9 cellular contexts compared by ENCODE assay signal in the genomic region with DNA sequence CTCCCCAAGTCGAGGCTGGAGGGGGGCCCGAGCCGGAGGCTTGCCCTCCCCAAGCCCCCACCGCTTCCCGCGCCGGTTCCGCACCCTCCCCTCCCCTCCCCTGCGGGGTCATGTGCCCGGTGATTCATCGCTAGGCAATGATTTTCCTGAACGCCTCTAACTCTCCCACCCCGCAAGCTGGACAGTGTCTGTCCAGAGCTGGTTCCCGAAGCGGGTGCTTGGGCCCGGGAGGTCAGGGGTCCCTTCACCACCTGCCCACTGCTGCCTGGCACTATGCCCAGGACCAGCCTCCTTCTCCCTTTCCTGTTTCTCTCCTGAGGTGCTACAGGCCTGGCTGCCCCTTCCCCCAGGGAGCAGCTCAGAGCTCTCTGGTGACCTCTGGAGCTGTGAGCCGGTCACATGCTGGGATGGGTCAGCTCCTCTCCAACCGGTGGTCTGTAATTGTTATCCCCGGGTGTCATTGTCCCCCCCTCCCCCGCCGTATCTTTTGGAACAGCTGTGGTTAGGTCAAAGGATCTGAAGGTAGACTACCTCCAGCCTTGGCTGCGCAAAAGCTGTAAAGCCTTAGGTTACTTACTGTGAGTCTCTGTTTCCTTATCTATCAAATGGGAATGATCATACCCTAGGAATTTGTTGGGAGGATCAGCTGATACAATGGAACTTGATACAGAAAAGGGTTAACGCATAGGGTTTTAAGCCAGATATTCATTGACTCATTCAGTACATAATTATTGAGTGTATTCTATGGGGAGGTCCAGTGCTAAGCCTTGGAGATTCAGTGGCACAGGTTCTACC. TPM values are rescaled to one million over a fixed set of nuclear protein-coding genes. Genes with fewer than 3 reads are reported as not detected.
DNase-seq lines count a peak whose midpoint lies in the region; FAIRE-seq and TF ChIP-seq lines count a peak whose summit lies in the region.
"Had no signal": no experiment of that assay in that cellular context is flagged by ENCODE, and none has a peak within 500 bp of the region (broad histone marks: within the 10 kb centered on the region; RNA-seq: fewer than 3 reads in every experiment).

No MANE protein-coding gene starts in this region.

- DNase-seq in DMS 273 (lab: John Stamatoyannopoulos, UW; ENCODE audit: unreplicated experiment) (peak; percentile 55), DMS 273 treated with DMSO at 0.1 percent for 48 hours (lab: John Stamatoyannopoulos, UW) (no peak), HTR-8/SVneo (ENCODE audit: insufficient read length, low spot score) (peak; percentile 77), T follicular helper cell (ENCODE audit: low read depth) (peak; percentile 33), astrocyte of the cerebellum (ENCODE audit: low read depth) (peak; percentile 26), right atrium auricular region (ENCODE audit: low spot score) (peak; percentile 83), pons (ENCODE audit: low spot score) (peak; percentile 61), NCI-H1048 (lab: John Stamatoyannopoulos, UW) (no peak)

- TF ChIP-seq CTCF in astrocyte of the cerebellum (IDR thresholded peaks at IDR 0.05; ENCODE audit: low read depth, low read length, missing control alignments) (no peak), right atrium auricular region (IDR thresholded peaks at IDR 0.05) (no peak)

- peak overlapping the region; percentile 98 to 99 for H3K27ac ChIP-seq in right atrium auricular region

- H3K4me1 ChIP-seq in right atrium auricular region = peaks cover 0 to 32% of the 10 kb centered on the region in 2 donors

- peak; percentile 4 for FAIRE-seq in HTR-8/SVneo (lab: Jason Lieb, UNC)
- FAIRE-seq: A204.1 had no signal

- in situ Hi-C loops in astrocyte of the cerebellum (cut with HindIII; ENCODE audit: low sequenced_read_pairs) = no loop called here

- H3K36me3 ChIP-seq in right atrium auricular region = no peaks in the 10 kb centered on the region

- no peaks in the 10 kb centered on the region for H3K9me3 ChIP-seq in right atrium auricular region

- H3K4me3 ChIP-seq in astrocyte of the cerebellum (ENCODE audit: low read depth, low read length) (peak overlapping the region; percentile 86), right atrium auricular region (peak overlapping the region; percentile 90 to 95)

- no peaks in the 10 kb centered on the region for H3K27me3 ChIP-seq in right atrium auricular region

RNA-seq across cellular contexts. Expression of a gene that starts 0.7 kb away (rescaled TPM):
- 10 to 100 TPM; 10.3 to 18.1 TPM for total RNA-seq in right atrium auricular region

RNA-seq across cellular contexts. Expression of a gene that starts 42.3 kb away (rescaled TPM):
- total RNA-seq in right atrium auricular region = not detected

RNA-seq across cellular contexts. Expression of a gene that starts 54.7 kb away (rescaled TPM):
- total RNA-seq in right atrium auricular region = 10 to 100 TPM; 41.9 to 78.5 TPM

Comparison
In these comparisons a context has a peak if more than half of its experiments do, and no peak if none do; other contexts are left out.
1. DNase-seq: peak in DMS 273 (single experiment), HTR-8/SVneo (single experiment), T follicular helper cell (single experiment), astrocyte of the cerebellum (single experiment), right atrium auricular region (single experiment) and pons (single experiment); none in DMS 273 treated with DMSO at 0.1 percent for 48 hours (single experiment) and NCI-H1048 (single experiment).